1 cellular context compared by ENCODE assay signal in the genomic region with DNA sequence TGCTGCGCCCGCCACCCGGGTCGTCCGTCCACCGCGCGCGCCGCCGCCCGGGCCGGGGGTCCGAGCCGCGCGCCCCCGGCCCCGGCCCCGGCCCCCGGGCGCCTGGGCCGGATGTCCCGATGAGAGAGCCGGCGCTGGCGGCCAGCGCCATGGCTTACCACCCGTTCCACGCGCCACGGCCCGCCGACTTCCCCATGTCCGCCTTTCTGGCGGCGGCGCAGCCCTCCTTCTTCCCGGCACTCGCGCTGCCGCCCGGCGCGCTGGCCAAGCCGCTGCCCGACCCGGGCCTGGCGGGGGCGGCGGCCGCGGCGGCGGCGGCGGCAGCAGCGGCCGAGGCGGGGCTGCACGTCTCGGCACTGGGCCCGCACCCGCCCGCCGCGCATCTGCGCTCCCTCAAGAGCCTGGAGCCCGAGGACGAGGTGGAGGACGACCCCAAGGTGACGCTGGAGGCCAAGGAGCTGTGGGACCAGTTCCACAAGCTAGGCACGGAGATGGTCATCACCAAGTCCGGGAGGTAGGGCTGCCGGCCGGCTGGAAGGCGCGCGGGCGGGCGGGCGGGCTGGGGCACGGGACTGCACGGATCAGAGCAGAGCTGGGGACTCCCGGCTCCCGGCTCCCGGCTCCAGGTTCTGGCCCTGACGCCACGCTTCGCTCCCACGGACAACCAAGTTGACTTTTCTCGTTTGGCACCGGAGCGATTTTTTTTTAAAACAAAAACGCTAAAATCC.
TF ChIP-seq lines count a peak whose summit lies in the region.

No MANE protein-coding gene starts in this region.

TF ChIP-seq in HepG2, 621 proteins besides CTCF, POLR2A, EP300 and RAD21 (continued from another document):
- TF ChIP-seq, protein P1, sequence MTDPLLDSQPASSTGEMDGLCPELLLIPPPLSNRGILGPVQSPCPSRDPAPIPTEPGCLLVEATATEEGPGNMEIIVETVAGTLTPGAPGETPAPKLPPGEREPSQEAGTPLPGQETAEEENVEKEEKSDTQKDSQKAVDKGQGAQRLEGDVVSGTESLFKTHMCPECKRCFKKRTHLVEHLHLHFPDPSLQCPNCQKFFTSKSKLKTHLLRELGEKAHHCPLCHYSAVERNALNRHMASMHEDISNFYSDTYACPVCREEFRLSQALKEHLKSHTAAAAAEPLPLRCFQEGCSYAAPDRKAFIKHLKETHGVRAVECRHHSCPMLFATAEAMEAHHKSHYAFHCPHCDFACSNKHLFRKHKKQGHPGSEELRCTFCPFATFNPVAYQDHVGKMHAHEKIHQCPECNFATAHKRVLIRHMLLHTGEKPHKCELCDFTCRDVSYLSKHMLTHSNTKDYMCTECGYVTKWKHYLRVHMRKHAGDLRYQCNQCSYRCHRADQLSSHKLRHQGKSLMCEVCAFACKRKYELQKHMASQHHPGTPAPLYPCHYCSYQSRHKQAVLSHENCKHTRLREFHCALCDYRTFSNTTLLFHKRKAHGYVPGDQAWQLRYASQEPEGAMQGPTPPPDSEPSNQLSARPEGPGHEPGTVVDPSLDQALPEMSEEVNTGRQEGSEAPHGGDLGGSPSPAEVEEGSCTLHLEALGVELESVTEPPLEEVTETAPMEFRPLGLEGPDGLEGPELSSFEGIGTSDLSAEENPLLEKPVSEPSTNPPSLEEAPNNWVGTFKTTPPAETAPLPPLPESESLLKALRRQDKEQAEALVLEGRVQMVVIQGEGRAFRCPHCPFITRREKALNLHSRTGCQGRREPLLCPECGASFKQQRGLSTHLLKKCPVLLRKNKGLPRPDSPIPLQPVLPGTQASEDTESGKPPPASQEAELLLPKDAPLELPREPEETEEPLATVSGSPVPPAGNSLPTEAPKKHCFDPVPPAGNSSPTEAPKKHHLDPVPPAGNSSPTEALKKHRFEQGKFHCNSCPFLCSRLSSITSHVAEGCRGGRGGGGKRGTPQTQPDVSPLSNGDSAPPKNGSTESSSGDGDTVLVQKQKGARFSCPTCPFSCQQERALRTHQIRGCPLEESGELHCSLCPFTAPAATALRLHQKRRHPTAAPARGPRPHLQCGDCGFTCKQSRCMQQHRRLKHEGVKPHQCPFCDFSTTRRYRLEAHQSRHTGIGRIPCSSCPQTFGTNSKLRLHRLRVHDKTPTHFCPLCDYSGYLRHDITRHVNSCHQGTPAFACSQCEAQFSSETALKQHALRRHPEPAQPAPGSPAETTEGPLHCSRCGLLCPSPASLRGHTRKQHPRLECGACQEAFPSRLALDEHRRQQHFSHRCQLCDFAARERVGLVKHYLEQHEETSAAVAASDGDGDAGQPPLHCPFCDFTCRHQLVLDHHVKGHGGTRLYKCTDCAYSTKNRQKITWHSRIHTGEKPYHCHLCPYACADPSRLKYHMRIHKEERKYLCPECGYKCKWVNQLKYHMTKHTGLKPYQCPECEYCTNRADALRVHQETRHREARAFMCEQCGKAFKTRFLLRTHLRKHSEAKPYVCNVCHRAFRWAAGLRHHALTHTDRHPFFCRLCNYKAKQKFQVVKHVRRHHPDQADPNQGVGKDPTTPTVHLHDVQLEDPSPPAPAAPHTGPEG (CRISPR knock-in tag; IDR thresholded peaks at IDR 0.05): peak; percentile 93
- TF ChIP-seq ZNF564 (CRISPR knock-in tag; IDR thresholded peaks at IDR 0.05) (peak; percentile 61; the same call in 1 of the 2 replicates), ZFX (CRISPR knock-in tag; IDR thresholded peaks at IDR 0.05; ENCODE audit: low read depth) (peak; percentile 2; the same call in 1 of the 2 replicates), TAF1 (CRISPR knock-in tag; IDR thresholded peaks at IDR 0.05) (peak; percentile 14)
- TF ChIP-seq, protein P2, sequence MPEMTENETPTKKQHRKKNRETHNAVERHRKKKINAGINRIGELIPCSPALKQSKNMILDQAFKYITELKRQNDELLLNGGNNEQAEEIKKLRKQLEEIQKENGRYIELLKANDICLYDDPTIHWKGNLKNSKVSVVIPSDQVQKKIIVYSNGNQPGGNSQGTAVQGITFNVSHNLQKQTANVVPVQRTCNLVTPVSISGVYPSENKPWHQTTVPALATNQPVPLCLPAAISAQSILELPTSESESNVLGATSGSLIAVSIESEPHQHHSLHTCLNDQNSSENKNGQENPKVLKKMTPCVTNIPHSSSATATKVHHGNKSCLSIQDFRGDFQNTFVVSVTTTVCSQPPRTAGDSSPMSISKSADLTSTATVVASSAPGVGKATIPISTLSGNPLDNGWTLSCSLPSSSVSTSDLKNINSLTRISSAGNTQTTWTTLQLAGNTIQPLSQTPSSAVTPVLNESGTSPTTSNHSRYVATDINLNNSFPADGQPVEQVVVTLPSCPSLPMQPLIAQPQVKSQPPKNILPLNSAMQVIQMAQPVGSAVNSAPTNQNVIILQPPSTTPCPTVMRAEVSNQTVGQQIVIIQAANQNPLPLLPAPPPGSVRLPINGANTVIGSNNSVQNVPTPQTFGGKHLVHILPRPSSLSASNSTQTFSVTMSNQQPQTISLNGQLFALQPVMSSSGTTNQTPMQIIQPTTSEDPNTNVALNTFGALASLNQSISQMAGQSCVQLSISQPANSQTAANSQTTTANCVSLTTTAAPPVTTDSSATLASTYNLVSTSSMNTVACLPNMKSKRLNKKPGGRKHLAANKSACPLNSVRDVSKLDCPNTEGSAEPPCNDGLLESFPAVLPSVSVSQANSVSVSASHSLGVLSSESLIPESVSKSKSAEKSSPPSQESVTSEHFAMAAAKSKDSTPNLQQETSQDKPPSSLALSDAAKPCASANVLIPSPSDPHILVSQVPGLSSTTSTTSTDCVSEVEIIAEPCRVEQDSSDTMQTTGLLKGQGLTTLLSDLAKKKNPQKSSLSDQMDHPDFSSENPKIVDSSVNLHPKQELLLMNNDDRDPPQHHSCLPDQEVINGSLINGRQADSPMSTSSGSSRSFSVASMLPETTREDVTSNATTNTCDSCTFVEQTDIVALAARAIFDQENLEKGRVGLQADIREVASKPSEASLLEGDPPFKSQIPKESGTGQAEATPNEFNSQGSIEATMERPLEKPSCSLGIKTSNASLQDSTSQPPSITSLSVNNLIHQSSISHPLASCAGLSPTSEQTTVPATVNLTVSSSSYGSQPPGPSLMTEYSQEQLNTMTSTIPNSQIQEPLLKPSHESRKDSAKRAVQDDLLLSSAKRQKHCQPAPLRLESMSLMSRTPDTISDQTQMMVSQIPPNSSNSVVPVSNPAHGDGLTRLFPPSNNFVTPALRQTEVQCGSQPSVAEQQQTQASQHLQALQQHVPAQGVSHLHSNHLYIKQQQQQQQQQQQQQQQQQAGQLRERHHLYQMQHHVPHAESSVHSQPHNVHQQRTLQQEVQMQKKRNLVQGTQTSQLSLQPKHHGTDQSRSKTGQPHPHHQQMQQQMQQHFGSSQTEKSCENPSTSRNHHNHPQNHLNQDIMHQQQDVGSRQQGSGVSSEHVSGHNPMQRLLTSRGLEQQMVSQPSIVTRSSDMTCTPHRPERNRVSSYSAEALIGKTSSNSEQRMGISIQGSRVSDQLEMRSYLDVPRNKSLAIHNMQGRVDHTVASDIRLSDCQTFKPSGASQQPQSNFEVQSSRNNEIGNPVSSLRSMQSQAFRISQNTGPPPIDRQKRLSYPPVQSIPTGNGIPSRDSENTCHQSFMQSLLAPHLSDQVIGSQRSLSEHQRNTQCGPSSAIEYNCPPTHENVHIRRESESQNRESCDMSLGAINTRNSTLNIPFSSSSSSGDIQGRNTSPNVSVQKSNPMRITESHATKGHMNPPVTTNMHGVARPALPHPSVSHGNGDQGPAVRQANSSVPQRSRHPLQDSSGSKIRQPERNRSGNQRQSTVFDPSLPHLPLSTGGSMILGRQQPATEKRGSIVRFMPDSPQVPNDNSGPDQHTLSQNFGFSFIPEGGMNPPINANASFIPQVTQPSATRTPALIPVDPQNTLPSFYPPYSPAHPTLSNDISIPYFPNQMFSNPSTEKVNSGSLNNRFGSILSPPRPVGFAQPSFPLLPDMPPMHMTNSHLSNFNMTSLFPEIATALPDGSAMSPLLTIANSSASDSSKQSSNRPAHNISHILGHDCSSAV (CRISPR knock-in tag; IDR thresholded peaks at IDR 0.05; ENCODE audit: borderline replicate concordance): no peak
